Comparison of ENCODE assay signal across 11 cellular contexts in genomic region chr7:123208793-123209192, GRCh38. TPM values are rescaled to one million over a fixed set of nuclear protein-coding genes. Genes with fewer than 3 reads are reported as not detected.
DNase-seq lines count a peak whose midpoint lies in the region; ATAC-seq lines count a peak whose summit lies in the region.
"Had no signal": no experiment of that assay in that cellular context is flagged by ENCODE, and none has a peak within 500 bp of the region (broad histone marks: within the 10 kb centered on the region; RNA-seq: fewer than 3 reads in every experiment).

No MANE protein-coding gene starts in this region.

- no peak overlapping the region for H4K91ac ChIP-seq in mesenchymal stem cell (ENCODE audit: low read length)

- no peak overlapping the region for H2BK15ac ChIP-seq in mesenchymal stem cell (ENCODE audit: low read depth, poor library complexity, severe bottlenecking)

- ATAC-seq in HG02798 (IDR thresholded peaks at IDR 0.05; ENCODE audit: poor library complexity, unreplicated experiment) (peak; percentile 47), HG02759 (IDR thresholded peaks at IDR 0.05; ENCODE audit: unreplicated experiment) (no peak)
- ATAC-seq: gastrocnemius medialis had no signal

- no peak overlapping the region for H3K4me3 ChIP-seq in adipocyte (ENCODE audit: low read length)
- H3K4me3 ChIP-seq in mesenchymal stem cell (ENCODE audit: insufficient read depth in 1 of 2, low read depth in 1 of 2, low read length in 2 of 2), result no peak overlapping the region
- H3K4me3 ChIP-seq: gastrocnemius medialis had no signal

- H3K4me2 ChIP-seq in mesenchymal stem cell (ENCODE audit: low read length, poor library complexity, severe bottlenecking), result no peak overlapping the region

- no peak overlapping the region for H3K4ac ChIP-seq in mesenchymal stem cell (ENCODE audit: low read depth in 1 of 2, low read length in 2 of 2)

- H2BK12ac ChIP-seq in mesenchymal stem cell (ENCODE audit: low read length in 2 of 2), result no peak overlapping the region

- 46% methylated on average over 3 of the region's 3 CpGs for WGBS in mesenchymal stem cell

- no peak overlapping the region for H3K23ac ChIP-seq in mesenchymal stem cell (ENCODE audit: low read length in 2 of 2)

- no peaks in the 10 kb centered on the region for H3K79me1 ChIP-seq in mesenchymal stem cell (replicated peaks; ENCODE audit: low read length, poor library complexity, severe bottlenecking)

- DNase-seq in DMS53 (lab: John Stamatoyannopoulos, UW) (peak; percentile 70), adipocyte (ENCODE audit: low read depth) (peak; percentile 4), mesenchymal stem cell (peak; percentile 38), Ammon's horn (ENCODE audit: low spot score) (no peak), T-helper 1 cell (no peak), cerebellar cortex (ENCODE audit: low spot score) (no peak)
- DNase-seq: activated CD4-positive, CD25-positive, alpha-beta regulatory T cell treated with anti-CD3 and anti-CD28 coated beads, Interleukin-2, amount 50 U/mL, for 72 hours; gastrocnemius medialis had no signal

- no peak overlapping the region for H2BK120ac ChIP-seq in mesenchymal stem cell (ENCODE audit: low read depth, low read length)

- H2AK5ac ChIP-seq in mesenchymal stem cell (ENCODE audit: low read length, severe bottlenecking), result no peak overlapping the region

- H3K9me3 ChIP-seq in adipocyte (ENCODE audit: control insufficient read depth, low read length) (no peaks in the 10 kb centered on the region), mesenchymal stem cell (ENCODE audit: control insufficient read depth, low read length) (no peaks in the 10 kb centered on the region)
- H3K9me3 ChIP-seq: gastrocnemius medialis, neutrophil had no signal

- H3K18ac ChIP-seq in mesenchymal stem cell (ENCODE audit: low read depth in 1 of 2, low read length in 2 of 2), result no peak overlapping the region

- H3K36me3 ChIP-seq in adipocyte (ENCODE audit: control insufficient read depth, insufficient read depth, low read length, severe bottlenecking), result no peaks in the 10 kb centered on the region
- no peaks in the 10 kb centered on the region for H3K36me3 ChIP-seq in mesenchymal stem cell (ENCODE audit: control insufficient read depth in 1 of 2, insufficient read depth in 2 of 2, low read depth in 1 of 2, low read length in 2 of 2)
- H3K36me3 ChIP-seq: gastrocnemius medialis, neutrophil had no signal

- H3K27ac ChIP-seq in mesenchymal stem cell (ENCODE audit: low read length, poor library complexity, severe bottlenecking), result no peak overlapping the region
- H3K27ac ChIP-seq: gastrocnemius medialis, neutrophil had no signal

- no peaks in the 10 kb centered on the region for H3K27me3 ChIP-seq in adipocyte (replicated peaks; ENCODE audit: control insufficient read depth, insufficient read depth, low read length)
- no peaks in the 10 kb centered on the region for H3K27me3 ChIP-seq in mesenchymal stem cell (ENCODE audit: control insufficient read depth in 1 of 2, insufficient read depth in 1 of 2, low read length in 2 of 2)
- H3K27me3 ChIP-seq: gastrocnemius medialis, neutrophil had no signal

- H3K4me1 ChIP-seq in adipocyte (ENCODE audit: control insufficient read depth, insufficient read depth, low read length), result no peaks in the 10 kb centered on the region
- H3K4me1 ChIP-seq in mesenchymal stem cell (ENCODE audit: control insufficient read depth, insufficient read depth, low read depth, low read length), result no peaks in the 10 kb centered on the region
- H3K4me1 ChIP-seq: gastrocnemius medialis had no signal

- H3K14ac ChIP-seq in mesenchymal stem cell (ENCODE audit: low read length in 2 of 2), result no peak overlapping the region

- H4K8ac ChIP-seq in mesenchymal stem cell (ENCODE audit: low read length), result no peak overlapping the region

- no peak overlapping the region for H2BK5ac ChIP-seq in mesenchymal stem cell (ENCODE audit: low read depth, low read length, poor library complexity, severe bottlenecking)

- no peak overlapping the region for H3K9ac ChIP-seq in adipocyte (ENCODE audit: low read length)
- no peak overlapping the region for H3K9ac ChIP-seq in mesenchymal stem cell (ENCODE audit: low read length)

- H2AFZ ChIP-seq in mesenchymal stem cell (ENCODE audit: low read depth, low read length), result no peak overlapping the region

RNA-seq across cellular contexts. Expression of gene SLC13A1, which starts 9.0 kb away (rescaled TPM):
- 0.01 TPM for polyA plus RNA-seq in mesenchymal stem cell (2013, experiment 1 of 2)
- not detected for polyA plus RNA-seq in mesenchymal stem cell (2013, experiment 2 of 2)

Comparison
In these comparisons a context has a peak if more than half of its experiments do, and no peak if none do; other contexts are left out.
1. DNase-seq: peak in DMS53 (single experiment), adipocyte (single experiment) and mesenchymal stem cell (single experiment); none in Ammon's horn (single experiment), T-helper 1 cell (0 of 5) and cerebellar cortex (single experiment).